Comparison of ENCODE assay signal across 1 cellular context in the genomic region with DNA sequence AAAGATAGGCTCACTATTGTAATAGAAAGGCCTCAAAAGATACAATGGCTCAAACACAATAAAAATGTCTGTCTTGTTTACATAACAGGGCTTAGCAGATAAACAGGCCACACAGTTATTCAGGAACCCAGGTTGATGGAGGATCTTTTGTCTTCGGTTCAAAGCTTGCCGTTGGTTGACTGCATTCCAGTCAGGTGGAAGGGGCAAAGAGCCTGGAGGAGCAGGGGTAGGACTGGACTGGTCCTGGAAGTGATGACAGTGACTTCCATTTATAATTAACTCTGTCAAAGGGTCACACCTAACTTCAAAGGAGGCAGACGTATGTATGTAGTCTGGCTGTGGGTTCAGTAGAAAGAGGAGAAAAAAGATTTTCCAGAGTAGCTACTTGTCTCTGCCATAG. TPM values are rescaled to one million over a fixed set of nuclear protein-coding genes. Genes with fewer than 3 reads are reported as not detected.
"Had no signal": no experiment of that assay in that cellular context is flagged by ENCODE, and none has a peak within 500 bp of the region (broad histone marks: within the 10 kb centered on the region; RNA-seq: fewer than 3 reads in every experiment).

No MANE protein-coding gene starts in this region.

RNA-seq across cellular contexts. Expression of a gene that starts 20.1 kb away (rescaled TPM):
- total RNA-seq: pulmonary artery endothelial cell had no signal
